Comparison of ENCODE assay signal across 12 cellular contexts in the genomic region with DNA sequence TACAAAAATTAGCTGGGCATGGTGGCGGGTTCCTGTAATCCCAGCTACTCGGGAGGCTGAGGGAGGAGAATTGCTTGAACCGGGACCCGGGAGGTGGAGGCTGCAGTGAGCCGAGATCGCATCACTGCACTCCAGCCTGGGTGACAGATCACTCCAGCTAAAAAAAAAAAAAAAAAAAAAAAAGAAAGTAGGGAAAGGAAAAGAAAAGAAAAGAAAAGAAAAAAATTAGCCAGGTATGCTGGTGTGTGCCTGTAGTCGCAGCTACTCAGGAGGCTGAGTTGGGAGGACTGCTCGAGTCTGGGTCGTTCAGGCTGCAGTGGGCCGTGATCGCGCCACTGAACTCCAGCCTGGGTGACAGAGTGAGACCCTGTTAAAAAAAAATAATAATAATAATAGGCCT. TPM values are rescaled to one million over a fixed set of nuclear protein-coding genes. Genes with fewer than 3 reads are reported as not detected.
DNase-seq lines count a peak whose midpoint lies in the region; ATAC-seq and TF ChIP-seq lines count a peak whose summit lies in the region.
"Not testable (repeated sequence)": the region's sequence is repeated elsewhere in the genome, so short reads cannot be mapped to it uniquely, and the experiment has no call there.
"Had no signal": no experiment of that assay in that cellular context is flagged by ENCODE, and none has a peak within 500 bp of the region (broad histone marks: within the 10 kb centered on the region; RNA-seq: fewer than 3 reads in every experiment).

No MANE protein-coding gene starts in this region.

- TF ChIP-seq CTCF in Caco-2 (IDR thresholded peaks at IDR 0.05; ENCODE audit: insufficient read depth in 1 of 2, low read depth in 1 of 2, low read length in 1 of 2, severe bottlenecking in 1 of 2, unreplicated experiment in 1 of 2); MM.1S (IDR thresholded peaks at IDR 0.05; ENCODE audit: low read length); activated CD8-positive, alpha-beta T cell treated with anti-CD3 and anti-CD28 coated beads for 36 hours (IDR thresholded peaks at IDR 0.05); endodermal cell (conservative IDR thresholded peaks at IDR 0.05): not testable (repeated sequence)

- DNase-seq in Caco-2; MM.1S; activated CD8-positive, alpha-beta T cell treated with anti-CD3 and anti-CD28 coated beads for 36 hours; endodermal cell; naive thymus-derived CD4-positive, alpha-beta T cell; stimulated activated effector memory CD8-positive, alpha-beta T cell treated with anti-CD3 and anti-CD28 coated beads, Interleukin-12 subunit alpha, Interleukin-12 subunit beta, amount 100 ng/mL, for 72 hours (ENCODE audit: low spot score in 2 of 2): not testable (repeated sequence)

- H3K9me2 ChIP-seq in MM.1S (replicated peaks; ENCODE audit: insufficient read depth, low read length): not testable (repeated sequence)

- not testable (repeated sequence) for ATAC-seq in activated CD8-positive, alpha-beta T cell treated with anti-CD3 and anti-CD28 coated beads for 36 hours; naive thymus-derived CD4-positive, alpha-beta T cell; stimulated activated effector memory CD8-positive, alpha-beta T cell treated with anti-CD3 and anti-CD28 coated beads, Interleukin-12 subunit alpha, Interleukin-12 subunit beta, amount 100 ng/mL, for 72 hours

- not testable (repeated sequence) for H3K36me3 ChIP-seq in Caco-2 (ENCODE audit: control insufficient read depth, insufficient read depth, low read length); MM.1S (replicated peaks; ENCODE audit: insufficient read depth, low read length); endodermal cell (ENCODE audit: control insufficient read depth, insufficient read depth, low read length); naive thymus-derived CD4-positive, alpha-beta T cell (ENCODE audit: control insufficient read depth in 2 of 3, insufficient read depth in 3 of 3, low read length in 3 of 3)

- peaks cover 26% of the 10 kb centered on the region for H3K4me1 Mint-ChIP-seq in Caco-2 (ENCODE audit: low read depth, unreplicated experiment)
- H3K4me1 Mint-ChIP-seq in activated CD8-positive, alpha-beta T cell treated with anti-CD3 and anti-CD28 coated beads for 36 hours (ENCODE audit: low read depth); endodermal cell: not testable (repeated sequence)
- peaks cover 7 to 16% (median 13%) of the 10 kb centered on the region in 7 donors for H3K4me1 Mint-ChIP-seq in naive thymus-derived CD4-positive, alpha-beta T cell
- peaks cover 17% of the 10 kb centered on the region for H3K4me1 Mint-ChIP-seq in stimulated activated effector memory CD8-positive, alpha-beta T cell treated with anti-CD3 and anti-CD28 coated beads, Interleukin-12 subunit alpha, Interleukin-12 subunit beta, amount 100 ng/mL, for 72 hours

- H3K4me1 ChIP-seq in Caco-2: peaks cover 17% of the 10 kb centered on the region; the same call in 1 of the 2 replicates
- H3K4me1 ChIP-seq in MM.1S (ENCODE audit: low read length); endodermal cell (ENCODE audit: control insufficient read depth, insufficient read depth, low read length); naive thymus-derived CD4-positive, alpha-beta T cell (ENCODE audit: control insufficient read depth in 2 of 2, insufficient read depth in 2 of 2, low read length in 2 of 2): not testable (repeated sequence)

- POLR2A ChIA-PET in Caco-2 (lab: Charles Lee): interaction anchor here (0.5 to 1.0 kb wide), 12 partner anchors 13 to 635 kb away, joined by 3 to 14 read pairs (median 4); partner anchors contain the start of genes ALDH16A1, BAX, GYS1 and LIN7B
- POLR2A ChIA-PET in activated CD8-positive, alpha-beta T cell treated with anti-CD3 and anti-CD28 coated beads for 36 hours (lab: Charles Lee): interaction anchor here (0.9 to 2.8 kb wide), 3 partner anchors 9 to 40 kb away, joined by 3 to 11 read pairs (median 9); partner anchors contain the start of gene LIN7B
- POLR2A ChIA-PET in naive thymus-derived CD4-positive, alpha-beta T cell (lab: Charles Lee): interaction anchor here (1.0 to 1.7 kb wide), 2 partner anchors 8 to 13 kb away, joined by 3 to 13 read pairs; partner anchors contain the start of genes LIN7B and PPFIA3

- H3K27me3 ChIP-seq in Caco-2 (replicated peaks; ENCODE audit: control insufficient read depth, insufficient read depth, low read length); MM.1S (replicated peaks; ENCODE audit: insufficient read depth, low read length); endodermal cell (ENCODE audit: control insufficient read depth, insufficient read depth, low read length, poor library complexity, severe bottlenecking); naive thymus-derived CD4-positive, alpha-beta T cell (ENCODE audit: control insufficient read depth in 2 of 2, insufficient read depth in 2 of 2, low read length in 2 of 2): not testable (repeated sequence)

- not testable (repeated sequence) for BruUV-seq in Caco-2 (replicated peaks; lab: Mats Ljungman, UMichigan)

- H3K27ac ChIP-seq in MM.1S (ENCODE audit: low read length); endodermal cell (ENCODE audit: low read depth, low read length); naive thymus-derived CD4-positive, alpha-beta T cell (ENCODE audit: low read depth, low read length): not testable (repeated sequence)

- H2AFZ ChIP-seq in MM.1S (ENCODE audit: low read length): peak overlapping the region; percentile 90; the same call in 1 of the 2 replicates

- H3K4me2 ChIP-seq in MM.1S (ENCODE audit: low read depth, low read length): 0 out of 2 replicates have a peak overlapping the region, but pooled peaks have one; percentile 68

- H3K27me3 Mint-ChIP-seq in Caco-2 (ENCODE audit: insufficient read depth, unreplicated experiment); activated CD8-positive, alpha-beta T cell treated with anti-CD3 and anti-CD28 coated beads for 36 hours: not testable (repeated sequence)
- peaks cover 57% of the 10 kb centered on the region for H3K27me3 Mint-ChIP-seq in endodermal cell (ENCODE audit: insufficient read depth)
- H3K27me3 Mint-ChIP-seq in naive thymus-derived CD4-positive, alpha-beta T cell: peaks cover 0 to 16% (median 0%) of the 10 kb centered on the region in 5 donors

- intact Hi-C loops in Caco-2 (cut with micrococcal nuclease; ENCODE audit: unreplicated experiment); activated CD8-positive, alpha-beta T cell treated with anti-CD3 and anti-CD28 coated beads for 36 hours (cut with micrococcal nuclease); naive thymus-derived CD4-positive, alpha-beta T cell (cut with micrococcal nuclease): not testable (repeated sequence)

- WGBS in endodermal cell (ENCODE audit: insufficient coverage in 1 of 2, insufficient read length in 1 of 2), 2 experiments: 97 to 98% methylated on average over 7 to 12 of the region's 12 CpGs

- CTCF ChIA-PET in Caco-2 (lab: Charles Lee): interaction anchor here (0.5 to 2.2 kb wide), 24 partner anchors 8 to 1359 kb away, joined by 3 to 51 read pairs (median 6); partner anchors contain the start of genes ALDH16A1, GYS1, LIN7B and PPFIA3
- CTCF ChIA-PET in activated CD8-positive, alpha-beta T cell treated with anti-CD3 and anti-CD28 coated beads for 36 hours (lab: Charles Lee): interaction anchor here (1.0 to 3.7 kb wide), 4 partner anchors 13 to 72 kb away, joined by 4 to 17 read pairs (median 15); partner anchors contain the start of gene LIN7B
- CTCF ChIA-PET in naive thymus-derived CD4-positive, alpha-beta T cell (lab: Charles Lee): not testable (repeated sequence)

- not testable (repeated sequence) for H3F3A ChIP-seq in MM.1S (ENCODE audit: insufficient read depth, low read length)

- peak overlapping the region; percentile 85 for H3K4me3 Mint-ChIP-seq in Caco-2 (ENCODE audit: unreplicated experiment)
- H3K4me3 Mint-ChIP-seq in activated CD8-positive, alpha-beta T cell treated with anti-CD3 and anti-CD28 coated beads for 36 hours: peak overlapping the region; percentile 82
- H3K4me3 Mint-ChIP-seq in endodermal cell: not testable (repeated sequence)
- H3K4me3 Mint-ChIP-seq in naive thymus-derived CD4-positive, alpha-beta T cell: peak overlapping the region in 3 of 10 donors; percentile 25 to 94 (median 33)
- H3K4me3 Mint-ChIP-seq in stimulated activated effector memory CD8-positive, alpha-beta T cell treated with anti-CD3 and anti-CD28 coated beads, Interleukin-12 subunit alpha, Interleukin-12 subunit beta, amount 100 ng/mL, for 72 hours: peak overlapping the region; percentile 71

- not testable (repeated sequence) for H3K9me3 Mint-ChIP-seq in Caco-2 (ENCODE audit: unreplicated experiment); activated CD8-positive, alpha-beta T cell treated with anti-CD3 and anti-CD28 coated beads for 36 hours; endodermal cell; naive thymus-derived CD4-positive, alpha-beta T cell; stimulated activated effector memory CD8-positive, alpha-beta T cell treated with anti-CD3 and anti-CD28 coated beads, Interleukin-12 subunit alpha, Interleukin-12 subunit beta, amount 100 ng/mL, for 72 hours

- not testable (repeated sequence) for H4K20me1 ChIP-seq in MM.1S (ENCODE audit: insufficient read depth, low read length)

- H3K4me3 ChIP-seq in Caco-2 (ENCODE audit: low read depth, low read length) (peak overlapping the region; percentile 32), endodermal cell (ENCODE audit: low read length) (peak overlapping the region; percentile 72)
- not testable (repeated sequence) for H3K4me3 ChIP-seq in MM.1S (ENCODE audit: low read length)
- peak overlapping the region; percentile 71 for H3K4me3 ChIP-seq in naive thymus-derived CD4-positive, alpha-beta T cell (ENCODE audit: low read length)

- H3K36me3 Mint-ChIP-seq in Caco-2 (ENCODE audit: insufficient read depth, unreplicated experiment): peaks cover 26% of the 10 kb centered on the region
- H3K36me3 Mint-ChIP-seq in activated CD8-positive, alpha-beta T cell treated with anti-CD3 and anti-CD28 coated beads for 36 hours (ENCODE audit: low read depth); endodermal cell (ENCODE audit: low read depth); naive thymus-derived CD4-positive, alpha-beta T cell; stimulated activated effector memory CD8-positive, alpha-beta T cell treated with anti-CD3 and anti-CD28 coated beads, Interleukin-12 subunit alpha, Interleukin-12 subunit beta, amount 100 ng/mL, for 72 hours: not testable (repeated sequence)

- not testable (repeated sequence) for H3K9me3 ChIP-seq in Caco-2; MM.1S (replicated peaks; ENCODE audit: insufficient read depth, low read length); endodermal cell (ENCODE audit: control insufficient read depth, low read length); naive thymus-derived CD4-positive, alpha-beta T cell (ENCODE audit: control insufficient read depth in 2 of 3, low read length in 3 of 3)

- H3K27ac Mint-ChIP-seq in Caco-2 (ENCODE audit: unreplicated experiment): peak overlapping the region; percentile 80
- not testable (repeated sequence) for H3K27ac Mint-ChIP-seq in activated CD8-positive, alpha-beta T cell treated with anti-CD3 and anti-CD28 coated beads for 36 hours; endodermal cell; stimulated activated effector memory CD8-positive, alpha-beta T cell treated with anti-CD3 and anti-CD28 coated beads, Interleukin-12 subunit alpha, Interleukin-12 subunit beta, amount 100 ng/mL, for 72 hours
- H3K27ac Mint-ChIP-seq in naive thymus-derived CD4-positive, alpha-beta T cell: peak overlapping the region in 1 of 9 donors; percentile 32

- H3K9ac ChIP-seq in MM.1S (ENCODE audit: low read length); endodermal cell (ENCODE audit: extremely low read depth, low read length, poor library complexity, severe bottlenecking): not testable (repeated sequence)

- H3K79me2 ChIP-seq in MM.1S (ENCODE audit: low read length): not testable (repeated sequence)

RNA-seq across cellular contexts. Expression of gene PPFIA3, which starts 7.9 kb away (rescaled TPM):
- 11.8 and 12.7 TPM in 2 replicates for total RNA-seq in Caco-2 (2022)
- 1 to 10 TPM; 3.9 to 5.1 TPM for total RNA-seq in activated CD8-positive, alpha-beta T cell treated with anti-CD3 and anti-CD28 coated beads for 36 hours
- 10 to 100 TPM in 1 of 2 donors, 1 to 10 TPM in 1; 7.4 to 16.5 TPM for total RNA-seq in endodermal cell
- polyA plus RNA-seq in endodermal cell (2013, experiment 1 of 2): 21.1 TPM
- 20.8 TPM for polyA plus RNA-seq in endodermal cell (2013, experiment 2 of 2)
- total RNA-seq in naive thymus-derived CD4-positive, alpha-beta T cell: 1 to 10 TPM; 2.2 to 4.9 (median 3.3) TPM
- under 1 TPM; 0.15 to 0.54 TPM for polyA plus RNA-seq in naive thymus-derived CD4-positive, alpha-beta T cell

RNA-seq across cellular contexts. Expression of gene C19orf73, which starts 8.3 kb away (rescaled TPM):
- total RNA-seq in Caco-2 (2022): 1.7 and 2.1 TPM in 2 replicates
- total RNA-seq in activated CD8-positive, alpha-beta T cell treated with anti-CD3 and anti-CD28 coated beads for 36 hours: 1 to 10 TPM; 1.5 to 2.0 TPM
- 1 to 10 TPM; 1.9 to 2.5 TPM for total RNA-seq in endodermal cell
- 2.2 TPM for polyA plus RNA-seq in endodermal cell (2013, experiment 1 of 2)
- 1.9 TPM for polyA plus RNA-seq in endodermal cell (2013, experiment 2 of 2)
- total RNA-seq in naive thymus-derived CD4-positive, alpha-beta T cell: 1 to 10 TPM; 1.3 to 2.8 (median 2.2) TPM
- polyA plus RNA-seq in naive thymus-derived CD4-positive, alpha-beta T cell: 1 to 10 TPM; 4.3 to 4.8 TPM
- total RNA-seq: uterus had no signal

RNA-seq across cellular contexts. Expression of gene LIN7B, which starts 13.1 kb away (rescaled TPM):
- total RNA-seq in Caco-2 (2022) (11.8 and 12.7 TPM in 2 replicates), endodermal cell (10 to 100 TPM in 1 of 2 donors, 1 to 10 TPM in 1; 9.5 to 14.9 TPM)
- total RNA-seq in activated CD8-positive, alpha-beta T cell treated with anti-CD3 and anti-CD28 coated beads for 36 hours: 1 to 10 TPM; 2.1 to 4.4 TPM
- polyA plus RNA-seq in endodermal cell (2013, experiment 1 of 2): 7.9 TPM
- 8.4 TPM for polyA plus RNA-seq in endodermal cell (2013, experiment 2 of 2)
- 10 to 100 TPM in 4 of 5 experiments, 1 to 10 TPM in 1; 3.7 to 21.7 (median 10.8) TPM for total RNA-seq in naive thymus-derived CD4-positive, alpha-beta T cell
- 1 to 10 TPM; 4.0 to 5.7 TPM for polyA plus RNA-seq in naive thymus-derived CD4-positive, alpha-beta T cell

RNA-seq across cellular contexts. Expression of gene HRC, which starts 28.0 kb away (rescaled TPM):
- not detected in 2 replicates for total RNA-seq in Caco-2 (2022)
- total RNA-seq in activated CD8-positive, alpha-beta T cell treated with anti-CD3 and anti-CD28 coated beads for 36 hours: not detected
- 1 to 10 TPM in 1 of 2 donors, under 1 TPM in 1; 0.57 to 3.9 TPM for total RNA-seq in endodermal cell
- 5.1 TPM for polyA plus RNA-seq in endodermal cell (2013, experiment 1 of 2)
- polyA plus RNA-seq in endodermal cell (2013, experiment 2 of 2): 3.8 TPM
- total RNA-seq in naive thymus-derived CD4-positive, alpha-beta T cell: not detected
- polyA plus RNA-seq in naive thymus-derived CD4-positive, alpha-beta T cell: not detected
- total RNA-seq: activated CD8-positive, alpha-beta T cell treated with anti-CD3 and anti-CD28 coated beads, Interleukin-2, amount 10 ng/mL, durations not matched to agents 7 days and 5 days; CD4-positive, alpha-beta T cell; H4; natural killer cell had no signal
- polyA plus RNA-seq: AG04450 had no signal

RNA-seq across cellular contexts. Expression of gene TRPM4, which starts 30.4 kb away (rescaled TPM):
- total RNA-seq in Caco-2 (2022): 27.8 and 31.4 TPM in 2 replicates
- under 1 TPM; 0.40 to 0.54 TPM for total RNA-seq in activated CD8-positive, alpha-beta T cell treated with anti-CD3 and anti-CD28 coated beads for 36 hours
- 10 to 100 TPM; 22.0 to 33.3 TPM for total RNA-seq in endodermal cell
- 16.5 TPM for polyA plus RNA-seq in endodermal cell (2013, experiment 1 of 2)
- polyA plus RNA-seq in endodermal cell (2013, experiment 2 of 2): 13.7 TPM
- 1 to 10 TPM in 1 of 5 experiments, under 1 TPM in 3, not detected in 1; 0.72 to 3.2 (median 0.85) TPM for total RNA-seq in naive thymus-derived CD4-positive, alpha-beta T cell
- under 1 TPM in 1 of 2 donors, not detected in 1; 0.13 TPM for polyA plus RNA-seq in naive thymus-derived CD4-positive, alpha-beta T cell
- total RNA-seq: activated CD8-positive, alpha-beta T cell treated with anti-CD3 and anti-CD28 coated beads, Interleukin-2, amount 10 ng/mL, durations not matched to agents 7 days and 5 days; CD4-positive, alpha-beta T cell had no signal
